Comparison of ENCODE assay signal across 13 cellular contexts in genomic region chr2:161171595-161171929, GRCh38. TPM values are rescaled to one million over a fixed set of nuclear protein-coding genes. Genes with fewer than 3 reads are reported as not detected.
DNase-seq lines count a peak whose midpoint lies in the region; ATAC-seq, FAIRE-seq and TF ChIP-seq lines count a peak whose summit lies in the region.
"Had no signal": no experiment of that assay in that cellular context is flagged by ENCODE, and none has a peak within 500 bp of the region (broad histone marks: within the 10 kb centered on the region; RNA-seq: fewer than 3 reads in every experiment).

No MANE protein-coding gene starts in this region.

- H3K27ac ChIP-seq in coronary artery (no peak overlapping the region), small intestine (ENCODE audit: low read depth in 1 of 2, low read length in 1 of 2) (no peak overlapping the region)

- DNase-seq in DMS79 treated with DMSO at 0.1 percent for 48 hours (lab: John Stamatoyannopoulos, UW) (peak; percentile 95), natural killer cell (no peak), GM19240 (ENCODE audit: insufficient read length, low spot score) (no peak), germinal center (ENCODE audit: low spot score) (no peak), coronary artery (ENCODE audit: low spot score) (no peak), small intestine (no peak)
- no peak for DNase-seq in activated naive CD8-positive, alpha-beta T cell treated with anti-CD3 and anti-CD28 coated beads, Interleukin-2, amount 50 U/mL, for 24 hours
- DNase-seq: effector memory CD4-positive, alpha-beta T cell; naive thymus-derived CD8-positive, alpha-beta T cell; NCI-H526 treated with DMSO at 0.1 percent for 48 hours had no signal

- WGBS in small intestine, 3 donors, result 65 to 79% (median 76%) methylated on average over 3 of the region's 3 CpGs

- no peaks in the 10 kb centered on the region for H3K27me3 ChIP-seq in small intestine (ENCODE audit: control insufficient read depth in 2 of 2, insufficient read depth in 2 of 2, low read length in 2 of 2)
- H3K27me3 ChIP-seq: adrenal gland had no signal

- H3K9me3 Mint-ChIP-seq in activated naive CD8-positive, alpha-beta T cell treated with anti-CD3 and anti-CD28 coated beads, Interleukin-2, amount 50 U/mL, for 24 hours, result peaks cover 11% of the 10 kb centered on the region
- H3K9me3 Mint-ChIP-seq in natural killer cell, result no peaks in the 10 kb centered on the region

- H3K27ac Mint-ChIP-seq in activated naive CD8-positive, alpha-beta T cell treated with anti-CD3 and anti-CD28 coated beads, Interleukin-2, amount 50 U/mL, for 24 hours, result peak overlapping the region; percentile 40
- peak overlapping the region; percentile 30 to 40 for H3K27ac Mint-ChIP-seq in natural killer cell

- peaks cover 2 to 3% of the 10 kb centered on the region in 2 donors for H3K4me1 ChIP-seq in small intestine (ENCODE audit: control insufficient read depth in 2 of 2, insufficient read depth in 1 of 2, low read depth in 1 of 2, low read length in 1 of 2)

- H3K27me3 Mint-ChIP-seq in activated naive CD8-positive, alpha-beta T cell treated with anti-CD3 and anti-CD28 coated beads, Interleukin-2, amount 50 U/mL, for 24 hours, result no peaks in the 10 kb centered on the region
- H3K27me3 Mint-ChIP-seq in natural killer cell (ENCODE audit: low read depth in 2 of 2), result no peaks in the 10 kb centered on the region
- H3K27me3 Mint-ChIP-seq: naive thymus-derived CD8-positive, alpha-beta T cell had no signal

- intact Hi-C loops in natural killer cell (cut with micrococcal nuclease), result no loop called here

- peaks cover 62% of the 10 kb centered on the region for H3K36me3 Mint-ChIP-seq in activated naive CD8-positive, alpha-beta T cell treated with anti-CD3 and anti-CD28 coated beads, Interleukin-2, amount 50 U/mL, for 24 hours (ENCODE audit: low read depth)
- no peaks in the 10 kb centered on the region for H3K36me3 Mint-ChIP-seq in natural killer cell

- peak overlapping the region; percentile 30 for H3K4me3 Mint-ChIP-seq in activated naive CD8-positive, alpha-beta T cell treated with anti-CD3 and anti-CD28 coated beads, Interleukin-2, amount 50 U/mL, for 24 hours
- no peak overlapping the region for H3K4me3 Mint-ChIP-seq in natural killer cell

- ATAC-seq in HG03520 (IDR thresholded peaks at IDR 0.05; ENCODE audit: unreplicated experiment), result peak; percentile 35
- no peak for ATAC-seq in activated naive CD8-positive, alpha-beta T cell treated with anti-CD3 and anti-CD28 coated beads, Interleukin-2, amount 50 U/mL, for 24 hours
- no peak for ATAC-seq in natural killer cell
- ATAC-seq: naive thymus-derived CD8-positive, alpha-beta T cell had no signal

- FAIRE-seq in small intestine (lab: Jason Lieb, UNC), result no peak
- FAIRE-seq: D721Med had no signal

- peaks cover 85% of the 10 kb centered on the region for H3K4me1 Mint-ChIP-seq in activated naive CD8-positive, alpha-beta T cell treated with anti-CD3 and anti-CD28 coated beads, Interleukin-2, amount 50 U/mL, for 24 hours
- peaks cover 62 to 72% of the 10 kb centered on the region in 2 donors for H3K4me1 Mint-ChIP-seq in natural killer cell

- no peaks in the 10 kb centered on the region for H3K9me3 ChIP-seq in small intestine (ENCODE audit: control insufficient read depth, low read depth)
- H3K9me3 ChIP-seq: adrenal gland had no signal

- peaks cover 3% of the 10 kb centered on the region in 2 donors for H3K36me3 ChIP-seq in small intestine (ENCODE audit: control insufficient read depth in 2 of 2, insufficient read depth in 2 of 2, low read length in 2 of 2)
- H3K36me3 ChIP-seq: adrenal gland had no signal

- H3K4me3 ChIP-seq in coronary artery (no peak overlapping the region), small intestine (ENCODE audit: low read depth in 1 of 2, low read length in 2 of 2) (no peak overlapping the region)
- H3K4me3 ChIP-seq: adrenal gland had no signal

- no peak for TF ChIP-seq CTCF in natural killer cell (IDR thresholded peaks at IDR 0.05)
- TF ChIP-seq CTCF in coronary artery (IDR thresholded peaks at IDR 0.05), result no peak

RNA-seq across cellular contexts. Expression of gene TANK, which starts 11.3 kb away (rescaled TPM):
- total RNA-seq in natural killer cell, result 100 to 1,000 TPM in 1 of 3 donors, 10 to 100 TPM in 2; 68.9 to 121 (median 76.1) TPM
- polyA plus RNA-seq in small intestine, result 10 to 100 TPM; 27.7 to 39.1 (median 35.1) TPM
